Comparison of ENCODE assay signal across 2 cellular contexts in the genomic region with DNA sequence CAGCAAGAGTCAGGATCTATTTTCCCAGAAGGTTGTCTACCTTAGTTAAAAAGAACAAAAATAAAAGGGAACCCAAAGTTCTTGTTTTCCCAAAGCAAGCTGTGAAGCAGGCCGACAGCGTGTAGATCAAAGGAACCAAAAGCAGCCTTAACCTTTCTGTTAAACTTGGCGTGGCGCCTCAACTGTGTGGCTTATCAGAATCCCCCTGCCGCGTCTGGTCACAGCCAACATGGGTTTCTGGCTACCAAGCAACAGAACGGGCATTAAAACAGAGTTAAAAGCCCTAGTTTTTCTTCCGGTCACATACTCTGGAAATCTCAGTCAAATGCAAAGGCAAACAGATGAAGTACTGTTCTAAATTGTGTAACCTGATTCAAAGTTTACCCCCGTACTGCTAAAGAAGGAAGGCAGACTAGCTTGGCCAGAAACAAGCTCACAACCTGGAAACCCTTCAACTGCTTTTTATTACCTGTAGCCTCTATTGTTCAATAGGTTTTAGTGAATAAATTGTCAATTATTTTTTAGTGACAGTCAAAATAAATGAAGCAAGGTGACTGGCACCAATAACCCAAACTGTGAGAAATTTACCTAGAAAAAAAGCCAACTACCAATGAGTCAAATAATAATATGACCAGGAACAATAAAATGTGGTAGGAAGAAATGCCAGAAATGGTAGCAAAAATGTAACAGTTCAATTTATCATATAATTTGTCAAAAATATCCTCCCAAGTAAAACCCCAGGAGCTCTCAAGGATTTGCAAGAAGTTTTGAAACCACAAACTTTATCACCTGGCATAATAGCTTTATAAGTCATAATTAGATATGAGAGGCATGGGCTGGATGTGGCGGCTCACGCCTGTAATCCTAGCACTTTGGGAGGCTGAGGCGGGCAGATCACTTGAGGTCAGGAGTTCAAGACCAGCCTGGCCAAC.
TF ChIP-seq lines count a peak whose summit lies in the region.

No MANE protein-coding gene starts in this region.

TF ChIP-seq in GM23338, 12 proteins besides CTCF, POLR2A, EP300 and RAD21 (continued from another document):
- TF ChIP-seq, protein P1, sequence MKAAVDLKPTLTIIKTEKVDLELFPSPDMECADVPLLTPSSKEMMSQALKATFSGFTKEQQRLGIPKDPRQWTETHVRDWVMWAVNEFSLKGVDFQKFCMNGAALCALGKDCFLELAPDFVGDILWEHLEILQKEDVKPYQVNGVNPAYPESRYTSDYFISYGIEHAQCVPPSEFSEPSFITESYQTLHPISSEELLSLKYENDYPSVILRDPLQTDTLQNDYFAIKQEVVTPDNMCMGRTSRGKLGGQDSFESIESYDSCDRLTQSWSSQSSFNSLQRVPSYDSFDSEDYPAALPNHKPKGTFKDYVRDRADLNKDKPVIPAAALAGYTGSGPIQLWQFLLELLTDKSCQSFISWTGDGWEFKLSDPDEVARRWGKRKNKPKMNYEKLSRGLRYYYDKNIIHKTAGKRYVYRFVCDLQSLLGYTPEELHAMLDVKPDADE (IDR thresholded peaks at IDR 0.05) = no peak
TF ChIP-seq in GM23338: peak in this region for 0.

TF ChIP-seq in GM12878, 131 proteins besides CTCF, POLR2A, EP300 and RAD21 (continued from another document):
- TF ChIP-seq IRF3 (IDR thresholded peaks at IDR 0.05) (no peak), NBN (IDR thresholded peaks at IDR 0.05) (no peak), NR2F1 (conservative IDR thresholded peaks at IDR 0.05) (peak; percentile 66; the same call in 1 of the 2 replicates), GATAD2B (conservative IDR thresholded peaks at IDR 0.05; ENCODE audit: low read depth) (no peak), TCF12 (IDR thresholded peaks at IDR 0.05; ENCODE audit: low read depth, low read length) (no peak), IKZF2 (IDR thresholded peaks at IDR 0.05) (peak; percentile 17 to 28; a peak in 2 of 4 replicates), NR2C2 (IDR thresholded peaks at IDR 0.05; ENCODE audit: borderline replicate concordance, control insufficient read depth, insufficient read length, low read depth) (no peak), FOS (IDR thresholded peaks at IDR 0.05; ENCODE audit: borderline replicate concordance, extremely low read depth, insufficient read length) (no peak), CREB1 (IDR thresholded peaks at IDR 0.05; ENCODE audit: low read depth) (peak; percentile 8; the same call in 1 of the 2 replicates), MTA2 (IDR thresholded peaks at IDR 0.05; ENCODE audit: low read depth) (no peak), SMARCA5 (IDR thresholded peaks at IDR 0.05) (peak; percentile 88), MYB (IDR thresholded peaks at IDR 0.05; ENCODE audit: borderline replicate concordance, low read depth, low read length) (no peak), RUNX3 (IDR thresholded peaks at IDR 0.05; ENCODE audit: low read length) (peak; percentile 76), SMC3 (IDR thresholded peaks at IDR 0.05; ENCODE audit: borderline replicate concordance, low read length) (no peak), TCF7 (IDR thresholded peaks at IDR 0.05; ENCODE audit: borderline replicate concordance) (peak; percentile 79), DPF2 (IDR thresholded peaks at IDR 0.05) (no peak), ZNF24 (IDR thresholded peaks at IDR 0.05) (no peak), RB1 (IDR thresholded peaks at IDR 0.05; ENCODE audit: borderline replicate concordance) (no peak), ZNF274 (IDR thresholded peaks at IDR 0.05; ENCODE audit: insufficient read depth, insufficient read length) (no peak), IRF4 (IDR thresholded peaks at IDR 0.05; ENCODE audit: low read depth, low read length) (no peak), HCFC1 (IDR thresholded peaks at IDR 0.05; ENCODE audit: low read length) (no peak), TAF1 (IDR thresholded peaks at IDR 0.05; ENCODE audit: borderline replicate concordance, low read depth, low read length) (no peak), NFXL1 (IDR thresholded peaks at IDR 0.05; ENCODE audit: borderline replicate concordance) (peak; percentile 56; the same call in 1 of the 2 replicates), CEBPZ (IDR thresholded peaks at IDR 0.05; ENCODE audit: low read depth, low read length) (no peak), CBX5 (IDR thresholded peaks at IDR 0.05; ENCODE audit: low read depth) (no peak), CEBPB (IDR thresholded peaks at IDR 0.05; ENCODE audit: borderline replicate concordance in 1 of 2, low read depth in 2 of 2, low read length in 2 of 2) (no peak), POU2F2 (IDR thresholded peaks at IDR 0.05; ENCODE audit: borderline replicate concordance, low read depth, low read length) (no peak), SUZ12 (IDR thresholded peaks at IDR 0.05; ENCODE audit: unreplicated experiment) (no peak), FOXM1 (IDR thresholded peaks at IDR 0.05; ENCODE audit: low read depth, low read length) (no peak), MXI1 (IDR thresholded peaks at IDR 0.05; ENCODE audit: low read depth, low read length) (peak; percentile 60; the same call in 1 of the 2 replicates)
TF ChIP-seq in GM12878: peak in this region for 18.
